Comparison of ENCODE assay signal across 8 cellular contexts in genomic region chr4:102761478-102761790, GRCh38. TPM values are rescaled to one million over a fixed set of nuclear protein-coding genes. Genes with fewer than 3 reads are reported as not detected.
DNase-seq lines count a peak whose midpoint lies in the region; ATAC-seq and TF ChIP-seq lines count a peak whose summit lies in the region.

No MANE protein-coding gene starts in this region.

- H3K36me3 Mint-ChIP-seq in Caco-2 (ENCODE audit: insufficient read depth, unreplicated experiment): peaks cover 6% of the 10 kb centered on the region

- ATAC-seq in lower lobe of right lung (peak in 1 of 2 donors; percentile 9), upper lobe of left lung (ENCODE audit: low FRiP score in 2 of 2) (no peak), HG03521 (IDR thresholded peaks at IDR 0.05; ENCODE audit: unreplicated experiment) (no peak), GM18520 (IDR thresholded peaks at IDR 0.05; ENCODE audit: unreplicated experiment) (no peak)

- no TSS peak for BruUV-seq in Caco-2 (replicated peaks; lab: Mats Ljungman, UMichigan)
- BruUV-seq in mammary epithelial cell (replicated peaks; lab: Mats Ljungman, UMichigan): no TSS peak

- H3K27ac ChIP-seq in HUES6 (ENCODE audit: low read depth, low read length): no peak overlapping the region
- H3K27ac ChIP-seq in mammary epithelial cell (ENCODE audit: insufficient read depth, low read depth, low read length): no peak overlapping the region
- peak overlapping the region; percentile 95 for H3K27ac ChIP-seq in lower lobe of right lung
- H3K27ac ChIP-seq in upper lobe of left lung: peak overlapping the region; percentile 91 to 96 (median 92)

- WGBS in mammary epithelial cell (ENCODE audit: low coverage, missing lambda C conversion rate): 32% methylated on average over 9 of the region's 9 CpGs
- 5 to 25% methylated on average over 4 to 9 of the region's 9 CpGs for WGBS in upper lobe of left lung, 2 donors

- intact Hi-C loops in Caco-2 (cut with micrococcal nuclease; ENCODE audit: unreplicated experiment) (loop anchor here (1.0 to 5.0 kb wide), 7 partner anchors 27 to 246 kb away; no protein-coding TSS in a partner anchor), mammary epithelial cell (cut with micrococcal nuclease) (loop anchor here (2.0 to 5.0 kb wide), 2 partner anchors 65 to 79 kb away; partner anchors contain the start of gene UBE2D3), lower lobe of right lung (cut with DNase I) (no loop called here)

- H3K9me3 ChIP-seq in Caco-2 (no peaks in the 10 kb centered on the region), HUES6 (ENCODE audit: control insufficient read depth, insufficient read depth, low read depth, low read length) (no peaks in the 10 kb centered on the region), mammary epithelial cell (replicated peaks; ENCODE audit: insufficient read depth, low read length) (no peaks in the 10 kb centered on the region), lower lobe of right lung (no peaks in the 10 kb centered on the region), upper lobe of left lung (no peaks in the 10 kb centered on the region)

- peak overlapping the region; percentile 100 for H2AFZ ChIP-seq in mammary epithelial cell (ENCODE audit: low read depth, low read length)

- H3K4me3 ChIP-seq in Caco-2 (ENCODE audit: low read depth, low read length) (peak overlapping the region; percentile 83), HUES6 (ENCODE audit: low read depth, low read length) (peak overlapping the region; percentile 93), mammary epithelial cell (replicated peaks in 1 of 3; ENCODE audit: insufficient read depth in 1 of 3, low read depth in 2 of 3, low read length in 3 of 3) (peak overlapping the region; percentile 56 to 84 (median 83)), lower lobe of right lung (peak overlapping the region; percentile 98), upper lobe of left lung (peak overlapping the region; percentile 68 to 88 (median 71))

- no peak for TF ChIP-seq CTCF in Caco-2 (IDR thresholded peaks at IDR 0.05; ENCODE audit: insufficient read depth in 1 of 2, low read depth in 1 of 2, low read length in 1 of 2, severe bottlenecking in 1 of 2, unreplicated experiment in 1 of 2)
- no peak for TF ChIP-seq CTCF in mammary epithelial cell (conservative IDR thresholded peaks at IDR 0.05 in 1 of 2, IDR thresholded peaks at IDR 0.05 in 1 of 2; ENCODE audit: extremely low read depth in 1 of 2, insufficient read depth in 1 of 2, low read depth in 1 of 2, low read length in 2 of 2)
- TF ChIP-seq CTCF in lower lobe of right lung (IDR thresholded peaks at IDR 0.05): no peak
- no peak for TF ChIP-seq CTCF in upper lobe of left lung (IDR thresholded peaks at IDR 0.05)

- H3K4me1 ChIP-seq in Caco-2 (peaks cover 7% of the 10 kb centered on the region), HUES6 (ENCODE audit: control insufficient read depth, insufficient read depth, low read length) (peaks cover 13% of the 10 kb centered on the region), mammary epithelial cell (ENCODE audit: insufficient read depth, low read length) (peaks cover 17% of the 10 kb centered on the region), lower lobe of right lung (peaks cover 31% of the 10 kb centered on the region), upper lobe of left lung (peaks cover 3 to 32% (median 17%) of the 10 kb centered on the region in 4 donors)

- CTCF ChIA-PET in Caco-2 (lab: Charles Lee): interaction anchor here (1.8 kb wide), 1 partner anchor 141 kb away, joined by 6 read pairs; no protein-coding TSS in a partner anchor
- CTCF ChIA-PET in mammary epithelial cell (lab: Charles Lee; ENCODE audit: low non-redundant PET): interaction anchor here (0.6 kb wide), 1 partner anchor 68 kb away, joined by 6 read pairs; no protein-coding TSS in a partner anchor

- peak overlapping the region; percentile 70 for H3K9ac ChIP-seq in HUES6 (ENCODE audit: low read length)
- peak overlapping the region; percentile 46 for H3K9ac ChIP-seq in mammary epithelial cell (ENCODE audit: insufficient read depth, low read length)

- H3K36me3 ChIP-seq in Caco-2 (ENCODE audit: control insufficient read depth, insufficient read depth, low read length) (no peaks in the 10 kb centered on the region), HUES6 (ENCODE audit: control insufficient read depth, insufficient read depth, low read length) (no peaks in the 10 kb centered on the region), mammary epithelial cell (ENCODE audit: insufficient read depth, low read length) (no peaks in the 10 kb centered on the region), lower lobe of right lung (no peaks in the 10 kb centered on the region), upper lobe of left lung (no peaks in the 10 kb centered on the region)

- no peak for DNase-seq in Caco-2
- DNase-seq in mammary epithelial cell: no peak
- DNase-seq in lower lobe of right lung: no peak
- DNase-seq in upper lobe of left lung: peak in 1 of 2 donors; percentile 23
- DNase-seq in foreskin melanocyte: no peak

- H3K27me3 ChIP-seq in Caco-2 (replicated peaks; ENCODE audit: control insufficient read depth, insufficient read depth, low read length) (no peaks in the 10 kb centered on the region), HUES6 (ENCODE audit: control insufficient read depth, insufficient read depth, low read length) (peaks cover 8% of the 10 kb centered on the region), mammary epithelial cell (ENCODE audit: insufficient read depth, low read length) (no peaks in the 10 kb centered on the region), lower lobe of right lung (ENCODE audit: low read depth) (no peaks in the 10 kb centered on the region), upper lobe of left lung (no peaks in the 10 kb centered on the region)

- no peaks in the 10 kb centered on the region for H3K9me3 Mint-ChIP-seq in Caco-2 (ENCODE audit: unreplicated experiment)

- TF ChIP-seq EP300 in upper lobe of left lung (IDR thresholded peaks at IDR 0.05): no peak

- peak overlapping the region; percentile 91 for H3K4me2 ChIP-seq in mammary epithelial cell (ENCODE audit: insufficient read depth, low read depth, low read length)

- H3K79me2 ChIP-seq in mammary epithelial cell (ENCODE audit: insufficient read depth, low read length): peaks cover 36% of the 10 kb centered on the region

- POLR2A ChIA-PET in Caco-2 (lab: Charles Lee): interaction anchor here (0.6 to 1.5 kb wide), 4 partner anchors 66 to 141 kb away, joined by 3 to 19 read pairs (median 4); partner anchors contain the start of genes CISD2 and UBE2D3

- no peaks in the 10 kb centered on the region for H4K20me1 ChIP-seq in mammary epithelial cell (ENCODE audit: insufficient read depth, low read length)

- no peak for TF ChIP-seq POLR2A in upper lobe of left lung (IDR thresholded peaks at IDR 0.05)

- peak overlapping the region; percentile 76 for H3K27ac Mint-ChIP-seq in Caco-2 (ENCODE audit: unreplicated experiment)

- dilution Hi-C loops in mammary epithelial cell (cut with HindIII; ENCODE audit: low sequenced_read_pairs): no loop called here

- in situ Hi-C loops in mammary epithelial cell (cut with MboI; ENCODE audit: low sequenced_read_pairs in 2 of 2): no loop called here

- no peaks in the 10 kb centered on the region for H3K27me3 Mint-ChIP-seq in Caco-2 (ENCODE audit: insufficient read depth, unreplicated experiment)

- H3K4me3 Mint-ChIP-seq in Caco-2 (ENCODE audit: unreplicated experiment): peak overlapping the region; percentile 80

- peaks cover 19% of the 10 kb centered on the region for H3K4me1 Mint-ChIP-seq in Caco-2 (ENCODE audit: low read depth, unreplicated experiment)

RNA-seq across cellular contexts. Expression of gene MANBA, which starts 0.7 kb away (rescaled TPM):
- total RNA-seq in Caco-2 (2022): 52.1 and 53.5 TPM in 2 replicates
- total RNA-seq in mammary epithelial cell: 10 to 100 TPM; 21.6 to 44.0 TPM
- 8.2 TPM for polyA plus RNA-seq in mammary epithelial cell
- 20.1 TPM for polyA minus RNA-seq in mammary epithelial cell
- total RNA-seq in lower lobe of right lung: 68.2 TPM
- total RNA-seq in upper lobe of left lung: 100 to 1,000 TPM in 2 of 6 donors, 10 to 100 TPM in 4; 47.6 to 152 (median 59.3) TPM

Comparison
In these comparisons a context has a peak if more than half of its experiments do, and no peak if none do; other contexts are left out.
1. H3K27ac ChIP-seq: peak in lower lobe of right lung (single experiment) and upper lobe of left lung (4 of 4); none in HUES6 (single experiment) and mammary epithelial cell (single experiment).
2. Peak in every context shown above with its lines, with median percentiles within 50 percentile points of each other: H3K4me3 ChIP-seq.